In genomic region chr6:51892750-51893149, GRCh38 we compare ENCODE assay signal across 21 cellular contexts.
"Had no signal": no experiment of that assay in that cellular context is flagged by ENCODE, and none has a peak within 500 bp of the region (broad histone marks: within the 10 kb centered on the region; RNA-seq: fewer than 3 reads in every experiment).

No MANE protein-coding gene starts in this region.

- H3K27ac ChIP-seq: colonic mucosa had no signal

- FAIRE-seq: astrocyte, RCC 7860 had no signal

- H3K9me3 ChIP-seq: colonic mucosa had no signal

- H3K36me3 ChIP-seq: colonic mucosa had no signal

- H3K4me1 ChIP-seq: colonic mucosa had no signal

- H3K4me3 ChIP-seq: colonic mucosa had no signal

- DNase-seq: activated CD4-positive, alpha-beta T cell treated with anti-CD3 and anti-CD28 coated beads, Interleukin-2, amount 10 ng/mL, durations not matched to agents 24 days and 14 days; activated CD4-positive, alpha-beta T cell treated with anti-CD3 and anti-CD28 coated beads, Interleukin-2, amount 50 U/mL, for 48 hours; activated CD4-positive, CD25-positive, alpha-beta regulatory T cell treated with anti-CD3 and anti-CD28 coated beads, Interleukin-2, amount 50 U/mL, for 72 hours; activated CD8-positive, alpha-beta memory T cell treated with anti-CD3 and anti-CD28 coated beads for 24 hours; activated gamma-delta T cell; activated naive CD4-positive, alpha-beta T cell treated with anti-CD3 and anti-CD28 coated beads for 36 hours; activated T-cell treated with anti-CD3 and anti-CD28 coated beads, Interleukin-2, amount 50 U/mL, for 4 hours; amygdala; colonic mucosa; Kasumi-1; NCI-H1092; NCI-H1417; NCI-H2029; NCI-H510A treated with DMSO at 0.1 percent for 48 hours; NCI-H69; SHP77; T-helper 17 cell; T-helper 9 cell had no signal

- H3K27me3 ChIP-seq: colonic mucosa had no signal

- ATAC-seq: activated T-cell treated with anti-CD3 and anti-CD28 coated beads, Interleukin-2, amount 50 U/mL, for 4 hours; T-helper 17 cell; WTC11 had no signal
